ENCODE assay signal across 11 cellular contexts in genomic region chr2:128301501-128301966, GRCh38. TPM values are rescaled to one million over a fixed set of nuclear protein-coding genes. Genes with fewer than 3 reads are reported as not detected.
DNase-seq lines count a peak whose midpoint lies in the region; ATAC-seq, FAIRE-seq and TF ChIP-seq lines count a peak whose summit lies in the region.
"Had no signal": no experiment of that assay in that cellular context is flagged by ENCODE, and none has a peak within 500 bp of the region (broad histone marks: within the 10 kb centered on the region; RNA-seq: fewer than 3 reads in every experiment).

No MANE protein-coding gene starts in this region.

- CTCF ChIA-PET in HEK293T (lab: Yijun Ruan, JAX): no interaction called here

- no peak for TF ChIP-seq CTCF in HFFc6 (IDR thresholded peaks at IDR 0.05)
- TF ChIP-seq CTCF in brain microvascular endothelial cell (IDR thresholded peaks at IDR 0.05; ENCODE audit: low read depth, low read length, missing control alignments): no peak

- TF ChIP-seq POLR2A in GM12892 (IDR thresholded peaks at IDR 0.05; ENCODE audit: low read depth, low read length): no peak

- no peaks in the 10 kb centered on the region for H3K27me3 ChIP-seq in brain microvascular endothelial cell (replicated peaks)

- H3K27ac Mint-ChIP-seq in HFFc6: peak overlapping the region; percentile 96
- H3K27ac Mint-ChIP-seq: activated CD8-positive, alpha-beta T cell treated with anti-CD3 and anti-CD28 coated beads, Interleukin-2, amount 10 ng/mL, durations not matched to agents 7 days and 5 days; IgD-negative memory B cell had no signal

- FAIRE-seq in GM12892 (lab: Jason Lieb, UNC): no peak

- peak overlapping the region; percentile 71 for H3K27ac ChIP-seq in brain microvascular endothelial cell
- H3K27ac ChIP-seq: lower lobe of right lung had no signal

- H3K36me3 Mint-ChIP-seq in HFFc6 (ENCODE audit: low read depth): peaks cover 5% of the 10 kb centered on the region; the same call in 1 of the 2 replicates
- H3K36me3 Mint-ChIP-seq: IgD-negative memory B cell had no signal

- H3K27me3 Mint-ChIP-seq in HFFc6 (ENCODE audit: insufficient read depth): peaks cover 1% of the 10 kb centered on the region; the same call in 1 of the 2 replicates
- H3K27me3 Mint-ChIP-seq: IgD-negative memory B cell had no signal

- peak overlapping the region; percentile 67 for H3K4me3 Mint-ChIP-seq in HFFc6
- H3K4me3 Mint-ChIP-seq: activated CD8-positive, alpha-beta T cell treated with anti-CD3 and anti-CD28 coated beads, Interleukin-2, amount 10 ng/mL, durations not matched to agents 7 days and 5 days; IgD-negative memory B cell had no signal

- H3K4me1 Mint-ChIP-seq in HFFc6 (ENCODE audit: low read depth): peaks cover 56% of the 10 kb centered on the region

- H3K9me3 Mint-ChIP-seq in HFFc6: no peaks in the 10 kb centered on the region

- POLR2A ChIA-PET in HEK293T (lab: Yijun Ruan, JAX): no interaction called here

- in situ Hi-C loops in brain microvascular endothelial cell (cut with HindIII; ENCODE audit: low pct_ligation_motif_present, low sequenced_read_pairs): loop anchor here (25.0 kb wide), 1 partner anchor 436 kb away; no protein-coding TSS in a partner anchor

- no peak for ATAC-seq in HG03025 (IDR thresholded peaks at IDR 0.05; ENCODE audit: low FRiP score, unreplicated experiment)
- ATAC-seq: activated CD8-positive, alpha-beta T cell treated with anti-CD3 and anti-CD28 coated beads, Interleukin-2, amount 10 ng/mL, durations not matched to agents 7 days and 5 days had no signal

- DNase-seq in HFFc6: peak; percentile 95
- peak; percentile 88 for DNase-seq in brain microvascular endothelial cell
- peak; percentile 47 for DNase-seq in kidney tubule cell (ENCODE audit: low spot score)
- DNase-seq in superior temporal gyrus (ENCODE audit: extremely low spot score): peak; percentile 55
- no peak for DNase-seq in ureter (ENCODE audit: low spot score)
- DNase-seq in GM12892 (ENCODE audit: insufficient read length): no peak
- DNase-seq in HEK293T (ENCODE audit: extremely low spot score): no peak
- DNase-seq: activated CD8-positive, alpha-beta T cell treated with anti-CD3 and anti-CD28 coated beads, Interleukin-2, amount 10 ng/mL, durations not matched to agents 7 days and 5 days; lower lobe of right lung had no signal

- H3K4me3 ChIP-seq in brain microvascular endothelial cell (ENCODE audit: low read depth, low read length): no peak overlapping the region
- H3K4me3 ChIP-seq: lower lobe of right lung had no signal

- no peaks in the 10 kb centered on the region for H3K36me3 ChIP-seq in brain microvascular endothelial cell (replicated peaks)
- H3K36me3 ChIP-seq: lower lobe of right lung had no signal

TF ChIP-seq in HEK293T, 16 proteins besides CTCF, POLR2A, EP300 and RAD21:
- TF ChIP-seq ELF4 (IDR thresholded peaks at IDR 0.05) (no peak), FOXK2 (IDR thresholded peaks at IDR 0.05) (no peak), SP1 (IDR thresholded peaks at IDR 0.05) (no peak), NFRKB (IDR thresholded peaks at IDR 0.05) (no peak), CTBP1 (IDR thresholded peaks at IDR 0.05; ENCODE audit: borderline replicate concordance) (no peak), SUZ12 (IDR thresholded peaks at IDR 0.05) (no peak), ZNF384 (IDR thresholded peaks at IDR 0.05) (no peak), LEF1 (IDR thresholded peaks at IDR 0.05; ENCODE audit: borderline replicate concordance) (no peak), TARDBP (IDR thresholded peaks at IDR 0.05) (no peak), ARNT (IDR thresholded peaks at IDR 0.05) (no peak)

RNA-seq across cellular contexts. Expression of gene HS6ST1, which starts 17.1 kb away (rescaled TPM):
- total RNA-seq in HFFc6 (2021; fragmentation: NEBNext Ultra II Directional; extraction: Animal tissue kit (Norgen Biotek cat#: 25700)): 10 to 100 TPM; 18.5 to 27.2 (median 24.3) TPM
- 56.0 TPM for total RNA-seq in ureter
- 3.3 TPM for polyA plus RNA-seq in GM12892 (2012; ENCODE audit: missing spikeins)

Comparison
In these comparisons a context has a peak if more than half of its experiments do, and no peak if none do; other contexts are left out.
1. DNase-seq: peak in HFFc6 (single experiment), brain microvascular endothelial cell (single experiment), kidney tubule cell (single experiment) and superior temporal gyrus (single experiment); none in ureter (single experiment), GM12892 (single experiment) and HEK293T (single experiment).